In genomic region chr14:91473046-91473445, GRCh38 we compare ENCODE assay signal across 15 cellular contexts.
"Had no signal": no experiment of that assay in that cellular context is flagged by ENCODE, and none has a peak within 500 bp of the region (broad histone marks: within the 10 kb centered on the region; RNA-seq: fewer than 3 reads in every experiment).

No MANE protein-coding gene starts in this region.

- H3K27ac ChIP-seq: adrenal gland, suprapubic skin, VCaP had no signal

- ATAC-seq: esophagus mucosa, Right ventricle myocardium inferior had no signal

- H3K27me3 Mint-ChIP-seq: stimulated activated naive CD8-positive, alpha-beta T cell treated with anti-CD3 and anti-CD28 coated beads, Interleukin-15, Interleukin-2, amounts not matched to agents 100 ng/mL and 50 ng/mL, for 24 hours had no signal

- H3K27ac Mint-ChIP-seq: stimulated activated naive CD8-positive, alpha-beta T cell treated with anti-CD3 and anti-CD28 coated beads, Interleukin-15, Interleukin-2, amounts not matched to agents 100 ng/mL and 50 ng/mL, for 24 hours had no signal

- H3K9me3 Mint-ChIP-seq: stimulated activated naive CD8-positive, alpha-beta T cell treated with anti-CD3 and anti-CD28 coated beads, Interleukin-15, Interleukin-2, amounts not matched to agents 100 ng/mL and 50 ng/mL, for 24 hours had no signal

- H3K4me1 ChIP-seq: adrenal gland, suprapubic skin had no signal

- H3K27me3 ChIP-seq: adrenal gland, suprapubic skin had no signal

- DNase-seq: activated CD4-positive, alpha-beta T cell treated with anti-CD3 and anti-CD28 coated beads for 1 hour; activated CD8-positive, alpha-beta memory T cell treated with anti-CD3 and anti-CD28 coated beads for 24 hours; activated effector memory CD4-positive, alpha-beta T cell treated with Interleukin-2 at 50 U/mL for 16 hours; adrenal gland; midbrain; posterior cingulate gyrus; retina; stimulated activated CD4-positive, alpha-beta T cell treated with anti-CD3 and anti-CD28 coated beads, Interleukin-4, amount 100 ng/mL, for 24 hours; trophoblast cell had no signal

- H3K4me3 ChIP-seq: adrenal gland, lung, suprapubic skin had no signal

- H3K4me3 Mint-ChIP-seq: stimulated activated naive CD8-positive, alpha-beta T cell treated with anti-CD3 and anti-CD28 coated beads, Interleukin-15, Interleukin-2, amounts not matched to agents 100 ng/mL and 50 ng/mL, for 24 hours had no signal
